Comparison of ENCODE assay signal across 15 cellular contexts in genomic region chr1:161739865-161740566, GRCh38. TPM values are rescaled to one million over a fixed set of nuclear protein-coding genes. Genes with fewer than 3 reads are reported as not detected.
DNase-seq lines count a peak whose midpoint lies in the region; ATAC-seq, FAIRE-seq and TF ChIP-seq lines count a peak whose summit lies in the region.
"Had no signal": no experiment of that assay in that cellular context is flagged by ENCODE, and none has a peak within 500 bp of the region (broad histone marks: within the 10 kb centered on the region; RNA-seq: fewer than 3 reads in every experiment).

No MANE protein-coding gene starts in this region.

- no peaks in the 10 kb centered on the region for H3K9me2 ChIP-seq in GM23248 (ENCODE audit: insufficient read depth)

- FAIRE-seq in GM19239 (lab: Jason Lieb, UNC), result peak; percentile 84
- FAIRE-seq: bronchial epithelial cell had no signal

- no peak overlapping the region for H3K9ac ChIP-seq in GM23248
- H3K9ac ChIP-seq: KMS-11 had no signal

- H2AFZ ChIP-seq in GM23248, result no peak overlapping the region

- no peak for TF ChIP-seq POLR2A in stomach (IDR thresholded peaks at IDR 0.05)

- H3K4me3 ChIP-seq in heart right ventricle (no peak overlapping the region), stomach (no peak overlapping the region), GM23248 (no peak overlapping the region)
- H3K4me3 ChIP-seq: smooth muscle cell had no signal

- H3K9me3 ChIP-seq in heart right ventricle (no peaks in the 10 kb centered on the region), stomach (no peaks in the 10 kb centered on the region), GM23248 (ENCODE audit: low read depth) (no peaks in the 10 kb centered on the region)

- H3K4me2 ChIP-seq in GM23248 (ENCODE audit: unreplicated experiment), result no peak overlapping the region
- H3K4me2 ChIP-seq: KMS-11, smooth muscle cell had no signal

- H3K4me1 ChIP-seq in heart right ventricle (peaks cover 0 to 46% (median 0%) of the 10 kb centered on the region in 9 donors), stomach (peaks cover 0 to 19% (median 3%) of the 10 kb centered on the region in 4 donors), GM23248 (ENCODE audit: insufficient read depth) (peaks cover 40% of the 10 kb centered on the region)

- H4K20me1 ChIP-seq in GM23248 (ENCODE audit: insufficient read depth), result no peaks in the 10 kb centered on the region

- DNase-seq in GM19239 (ENCODE audit: insufficient read length, low spot score) (no peak), NOMO-1 treated with DMSO at 0.1 percent for 48 hours (lab: John Stamatoyannopoulos, UW; ENCODE audit: unreplicated experiment) (peak; percentile 45), heart right ventricle (peak in 1 of 2 donors; percentile 12), stomach (no peak), NCI-H2171 treated with DMSO at 0.1 percent for 48 hours (lab: John Stamatoyannopoulos, UW) (no peak), KBM-7 (no peak), GM23248 (no peak)
- DNase-seq: activated T-cell treated with anti-CD3 and anti-CD28 coated beads, Interleukin-2, amount 50 U/mL, for 4 hours; DND-41; NCI-H526 treated with DMSO at 0.1 percent for 48 hours had no signal

- H3F3A ChIP-seq in GM23248 (ENCODE audit: insufficient read depth), result 0 out of 2 replicates have a peak, but pooled peaks cover 12% of the 10 kb centered on the region

- TF ChIP-seq EP300 in stomach (IDR thresholded peaks at IDR 0.05), result no peak

- no peaks in the 10 kb centered on the region for H3K79me2 ChIP-seq in GM23248 (ENCODE audit: insufficient read depth)

- H3K27ac ChIP-seq in heart right ventricle (peak overlapping the region in 2 of 10 donors; percentile 26 to 86), stomach (peak overlapping the region in 3 of 5 donors; percentile 36 to 64 (median 63)), GM23248 (no peak overlapping the region)
- H3K27ac ChIP-seq: KMS-11 had no signal

- H3K27me3 ChIP-seq in heart right ventricle, result peaks cover 0 to 9% (median 0%) of the 10 kb centered on the region in 7 donors
- peaks cover 0 to 31% (median 0%) of the 10 kb centered on the region in 3 donors for H3K27me3 ChIP-seq in stomach
- H3K27me3 ChIP-seq in GM23248 (replicated peaks; ENCODE audit: insufficient read depth), result no peaks in the 10 kb centered on the region

- WGBS in heart right ventricle, 2 donors, result 47 to 62% methylated on average over 8 of the region's 8 CpGs
- 43 to 57% (median 52%) methylated on average over 8 of the region's 8 CpGs for WGBS in stomach, 5 donors
- WGBS in GM23248 (ENCODE audit: low coverage in 1 of 2, low lambda C conversion rate in 2 of 2, missing lambda C conversion rate in 2 of 2), 2 experiments, result 69 to 72% methylated on average over 8 of the region's 8 CpGs

- no peak for TF ChIP-seq CTCF in heart right ventricle (IDR thresholded peaks at IDR 0.05)
- no peak for TF ChIP-seq CTCF in stomach (IDR thresholded peaks at IDR 0.05)

- peak in 6 of 8 donors; percentile 41 to 59 (median 45) for ATAC-seq in heart right ventricle
- ATAC-seq: activated T-cell treated with anti-CD3 and anti-CD28 coated beads, Interleukin-2, amount 50 U/mL, for 4 hours had no signal

- in situ Hi-C loops in KBM-7 (cut with MboI; ENCODE audit: low pct_unique_long_range_greater_than_20kb, low sequenced_read_pairs) (no loop called here), GM23248 (cut with MboI) (loop anchor here (10.0 kb wide), 1 partner anchor 255 kb away; no protein-coding TSS in a partner anchor)

- intact Hi-C loops in heart right ventricle (cut with DNase I) (loop anchor here in 9 of 10 donors (5.0 to 10.0 kb wide), 7 partner anchors 93 to 345 kb away; no protein-coding TSS in a partner anchor), stomach (cut with DNase I; ENCODE audit: low total_unique reads) (loop anchor here (10.0 kb wide), 2 partner anchors 95 to 255 kb away; no protein-coding TSS in a partner anchor)

- no peaks in the 10 kb centered on the region for H3K36me3 ChIP-seq in heart right ventricle
- H3K36me3 ChIP-seq in stomach, result no peaks in the 10 kb centered on the region
- H3K36me3 ChIP-seq in GM23248 (ENCODE audit: low read depth), result no peaks in the 10 kb centered on the region

RNA-seq across cellular contexts. Expression of gene DUSP12, which starts 9.6 kb away (rescaled TPM):
- total RNA-seq in heart right ventricle (10 to 100 TPM in 1 of 10 donors, 1 to 10 TPM in 9; 3.5 to 10.2 (median 6.6) TPM), stomach (10 to 100 TPM in 4 of 5 donors, 1 to 10 TPM in 1; 1.8 to 39.1 (median 22.2) TPM)
- polyA plus RNA-seq in heart right ventricle (10 to 100 TPM; 11.0 to 15.3 TPM), stomach (10 to 100 TPM; 14.1 to 26.7 (median 20.2) TPM), GM23248 (2016; fragmentation: Nextera tagmentation; extraction: Ambion mirVana) (29.9 and 34.9 TPM in 2 replicates)
- total RNA-seq in GM23248 (2014; rRNA removed; shearing (Covaris generic)), result 27.4 and 34.2 TPM in 2 replicates

RNA-seq across cellular contexts. Expression of gene FCRLB, which starts 18.7 kb away (rescaled TPM):
- total RNA-seq in heart right ventricle, result under 1 TPM; 0.11 to 0.88 (median 0.32) TPM
- under 1 TPM; 0.22 to 0.58 TPM for polyA plus RNA-seq in heart right ventricle
- total RNA-seq in stomach, result 1 to 10 TPM in 1 of 5 donors, under 1 TPM in 1, not detected in 3; 0.55 to 3.8 TPM
- under 1 TPM in 2 of 3 donors, not detected in 1; 0.30 to 0.68 TPM for polyA plus RNA-seq in stomach
- total RNA-seq in GM23248 (2014; rRNA removed; shearing (Covaris generic)), result 8.3 and 14.5 TPM in 2 replicates
- 9.4 and 10.1 TPM in 2 replicates for polyA plus RNA-seq in GM23248 (2016; fragmentation: Nextera tagmentation; extraction: Ambion mirVana)

RNA-seq across cellular contexts. Expression of gene ATF6, which starts 26.1 kb away (rescaled TPM):
- total RNA-seq in heart right ventricle (10 to 100 TPM; 13.4 to 20.9 (median 16.0) TPM), stomach (10 to 100 TPM in 4 of 5 donors, 1 to 10 TPM in 1; 5.5 to 54.3 (median 22.7) TPM)
- polyA plus RNA-seq in heart right ventricle (1 to 10 TPM; 2.6 to 9.4 TPM), stomach (1 to 10 TPM; 3.4 to 4.4 (median 3.6) TPM), GM23248 (2016; fragmentation: Nextera tagmentation; extraction: Ambion mirVana) (14.8 TPM in 2 replicates)
- total RNA-seq in GM23248 (2014; rRNA removed; shearing (Covaris generic)), result 19.8 and 21.4 TPM in 2 replicates

RNA-seq across cellular contexts. Expression of gene FCRLA, which starts 33.0 kb away (rescaled TPM):
- under 1 TPM in 4 of 10 donors, not detected in 6; 0.21 to 1.00 (median 0.41) TPM for total RNA-seq in heart right ventricle
- polyA plus RNA-seq in heart right ventricle, result under 1 TPM; 0.13 to 0.15 TPM
- total RNA-seq in stomach, result 1 to 10 TPM in 1 of 5 donors, not detected in 4; 2.6 TPM
- polyA plus RNA-seq in stomach, result 1 to 10 TPM in 2 of 3 donors, not detected in 1; 1.8 to 3.4 TPM
- total RNA-seq in GM23248 (2014; rRNA removed; shearing (Covaris generic)), result 7.5 and 8.4 TPM in 2 replicates
- polyA plus RNA-seq in GM23248 (2016; fragmentation: Nextera tagmentation; extraction: Ambion mirVana), result 5.3 and 6.8 TPM in 2 replicates
- total RNA-seq: mesothelial cell of epicardium; smooth muscle cell; T-helper 2 cell treated with Interferon-gamma antibody and Interleukin-4, amounts not matched to agents 100 ng/mL and 5 ng/mL, for 36 hours had no signal
- polyA plus RNA-seq: smooth muscle cell had no signal
